Comparison of ENCODE assay signal across 1 cellular context in the genomic region with DNA sequence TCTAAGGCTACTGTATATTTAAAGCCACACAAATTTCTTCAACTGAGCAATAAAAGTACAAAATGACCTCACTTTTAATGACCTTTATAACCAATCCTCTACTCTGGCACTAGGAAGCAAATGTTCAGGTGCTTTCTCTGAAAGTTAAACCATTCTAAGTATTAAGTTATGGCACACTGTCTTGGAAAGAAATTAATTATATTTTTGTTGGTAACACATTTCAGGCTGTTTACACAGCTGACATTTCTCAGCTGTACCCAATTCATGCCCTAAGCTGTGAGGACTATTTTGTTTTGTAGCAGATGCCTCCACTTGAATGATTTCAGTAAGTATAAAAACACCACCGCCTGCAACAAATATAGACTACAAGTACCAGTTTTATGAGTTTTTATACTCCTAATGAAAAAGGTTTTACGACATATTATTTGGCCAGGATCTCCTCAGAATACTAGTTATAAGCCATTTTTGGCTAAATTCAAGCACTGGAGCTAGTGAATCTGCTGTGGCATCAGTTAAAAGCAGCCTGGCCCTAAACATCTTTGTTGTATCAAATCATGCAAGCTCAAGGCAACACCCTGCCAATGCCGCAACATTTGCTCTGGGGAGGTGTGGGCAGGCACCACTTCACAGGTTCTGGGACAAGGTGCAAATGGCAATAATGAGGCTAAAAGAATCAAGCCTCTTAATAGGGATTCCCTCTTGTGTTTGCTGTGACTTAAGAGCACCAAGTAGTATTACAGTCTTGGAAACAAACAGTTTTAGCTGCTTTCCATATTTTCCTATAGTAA.
TF ChIP-seq lines count a peak whose summit lies in the region.

No MANE protein-coding gene starts in this region.

TF ChIP-seq in IMR-90, 13 proteins besides CTCF, POLR2A, EP300 and RAD21:
- TF ChIP-seq BHLHE40 (IDR thresholded peaks at IDR 0.05; ENCODE audit: low read depth, low read length): no peak
- TF ChIP-seq SMC3 (IDR thresholded peaks at IDR 0.05; ENCODE audit: low read depth, low read length): no peak
- no peak for TF ChIP-seq RFX5 (IDR thresholded peaks at IDR 0.05; ENCODE audit: low read depth, low read length)
- TF ChIP-seq MAFK (IDR thresholded peaks at IDR 0.05; ENCODE audit: low read depth, low read length): no peak
- TF ChIP-seq CHD1 (IDR thresholded peaks at IDR 0.05; ENCODE audit: low read depth, low read length): no peak
- TF ChIP-seq MXI1 (IDR thresholded peaks at IDR 0.05; ENCODE audit: borderline replicate concordance, low read depth, low read length): no peak
- no peak for TF ChIP-seq CEBPB (IDR thresholded peaks at IDR 0.05; ENCODE audit: low read depth, low read length)
- TF ChIP-seq FOS (IDR thresholded peaks at IDR 0.05; ENCODE audit: low read depth, low read length): no peak
- no peak for TF ChIP-seq RCOR1 (IDR thresholded peaks at IDR 0.05; ENCODE audit: insufficient replicate concordance, low read length)
- no peak for TF ChIP-seq MAZ (IDR thresholded peaks at IDR 0.05; ENCODE audit: borderline replicate concordance, low read depth, low read length)
- TF ChIP-seq, protein P1, sequence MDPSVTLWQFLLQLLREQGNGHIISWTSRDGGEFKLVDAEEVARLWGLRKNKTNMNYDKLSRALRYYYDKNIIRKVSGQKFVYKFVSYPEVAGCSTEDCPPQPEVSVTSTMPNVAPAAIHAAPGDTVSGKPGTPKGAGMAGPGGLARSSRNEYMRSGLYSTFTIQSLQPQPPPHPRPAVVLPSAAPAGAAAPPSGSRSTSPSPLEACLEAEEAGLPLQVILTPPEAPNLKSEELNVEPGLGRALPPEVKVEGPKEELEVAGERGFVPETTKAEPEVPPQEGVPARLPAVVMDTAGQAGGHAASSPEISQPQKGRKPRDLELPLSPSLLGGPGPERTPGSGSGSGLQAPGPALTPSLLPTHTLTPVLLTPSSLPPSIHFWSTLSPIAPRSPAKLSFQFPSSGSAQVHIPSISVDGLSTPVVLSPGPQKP (IDR thresholded peaks at IDR 0.05; ENCODE audit: borderline replicate concordance, low read depth, low read length): no peak
- no peak for TF ChIP-seq NFE2L2 (IDR thresholded peaks at IDR 0.05; ENCODE audit: low read depth, low read length)
- TF ChIP-seq, protein P2, sequence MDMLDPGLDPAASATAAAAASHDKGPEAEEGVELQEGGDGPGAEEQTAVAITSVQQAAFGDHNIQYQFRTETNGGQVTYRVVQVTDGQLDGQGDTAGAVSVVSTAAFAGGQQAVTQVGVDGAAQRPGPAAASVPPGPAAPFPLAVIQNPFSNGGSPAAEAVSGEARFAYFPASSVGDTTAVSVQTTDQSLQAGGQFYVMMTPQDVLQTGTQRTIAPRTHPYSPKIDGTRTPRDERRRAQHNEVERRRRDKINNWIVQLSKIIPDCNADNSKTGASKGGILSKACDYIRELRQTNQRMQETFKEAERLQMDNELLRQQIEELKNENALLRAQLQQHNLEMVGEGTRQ (IDR thresholded peaks at IDR 0.05; ENCODE audit: low read depth, low read length): no peak
